In the genomic region with DNA sequence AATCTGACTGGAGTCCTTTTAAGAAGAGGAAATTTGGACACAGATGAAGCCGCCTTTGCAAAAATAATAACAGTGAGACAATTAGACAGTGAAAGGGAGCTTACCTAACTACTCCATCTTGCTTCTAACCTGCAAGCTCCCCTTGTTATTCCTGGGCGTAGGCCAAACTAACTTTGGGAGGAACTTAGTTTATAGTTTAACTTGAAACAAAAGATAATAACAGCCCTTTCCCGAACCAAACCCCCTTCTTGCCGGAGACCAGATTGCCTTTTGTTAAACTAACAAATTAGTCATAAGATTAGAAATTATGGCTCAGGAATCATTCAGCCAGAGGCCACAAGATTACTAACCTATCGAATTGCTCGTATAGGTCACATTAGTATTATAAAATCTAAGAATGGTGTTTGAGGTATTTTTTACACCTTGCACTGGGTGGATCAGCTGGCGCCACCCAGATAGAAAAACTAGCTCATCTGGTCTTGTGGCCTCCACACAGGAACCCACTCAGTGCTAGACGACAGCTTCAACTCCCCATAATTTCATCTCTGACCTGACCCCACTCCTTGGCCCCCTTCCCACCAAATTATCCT, we compare ENCODE assay signal across 13 cellular contexts.
"Had no signal": no experiment of that assay in that cellular context is flagged by ENCODE, and none has a peak within 500 bp of the region (broad histone marks: within the 10 kb centered on the region; RNA-seq: fewer than 3 reads in every experiment).

No MANE protein-coding gene starts in this region.

- DNase-seq: activated CD4-positive, alpha-beta memory T cell treated with anti-CD3 and anti-CD28 coated beads for 36 hours; activated naive CD4-positive, alpha-beta T cell; aorta; effector CD8-positive, alpha-beta T cell; left cardiac atrium; nephron progenitor cell; sigmoid colon; stimulated activated CD4-positive, alpha-beta T cell treated with anti-CD3 and anti-CD28 coated beads, Interleukin-12 subunit alpha, Interleukin-12 subunit beta, amount 100 ng/mL, for 4 hours; stimulated activated naive CD8-positive, alpha-beta T cell treated with anti-CD3 and anti-CD28 coated beads, Interleukin-15, Interleukin-2, amounts not matched to agents 100 U/mL and 50 U/mL, for 24 hours; T-helper 9 cell; testis had no signal

- H3K36me3 ChIP-seq: sigmoid colon had no signal

- H3K4me1 ChIP-seq: testis had no signal

- H3K27me3 Mint-ChIP-seq: activated CD4-positive, alpha-beta memory T cell treated with anti-CD3 and anti-CD28 coated beads for 36 hours had no signal

- H3K4me1 Mint-ChIP-seq: nephron progenitor cell had no signal

- H3K9me3 ChIP-seq: sigmoid colon, testis had no signal

- H3K4me3 Mint-ChIP-seq: activated CD4-positive, alpha-beta memory T cell treated with anti-CD3 and anti-CD28 coated beads for 36 hours; nephron progenitor cell had no signal

- H3K27ac ChIP-seq: epithelial cell of prostate, sigmoid colon, testis had no signal

- ATAC-seq: left cardiac atrium; stimulated activated naive CD8-positive, alpha-beta T cell treated with anti-CD3 and anti-CD28 coated beads, Interleukin-15, Interleukin-2, amounts not matched to agents 100 U/mL and 50 U/mL, for 24 hours had no signal

- H3K9me3 Mint-ChIP-seq: activated CD4-positive, alpha-beta memory T cell treated with anti-CD3 and anti-CD28 coated beads for 36 hours; nephron progenitor cell had no signal

- H3K4me3 ChIP-seq: lung, sigmoid colon, testis had no signal

- H3K36me3 Mint-ChIP-seq: activated CD4-positive, alpha-beta memory T cell treated with anti-CD3 and anti-CD28 coated beads for 36 hours had no signal

- H3K27ac Mint-ChIP-seq: activated CD4-positive, alpha-beta memory T cell treated with anti-CD3 and anti-CD28 coated beads for 36 hours; nephron progenitor cell had no signal

- H3K27me3 ChIP-seq: sigmoid colon, testis had no signal
